Comparison of ENCODE assay signal across 18 cellular contexts in genomic region chr15:73573071-73573470, GRCh38.
DNase-seq lines count a peak whose midpoint lies in the region; ATAC-seq, FAIRE-seq and TF ChIP-seq lines count a peak whose summit lies in the region.
"Had no signal": no experiment of that assay in that cellular context is flagged by ENCODE, and none has a peak within 500 bp of the region (broad histone marks: within the 10 kb centered on the region; RNA-seq: fewer than 3 reads in every experiment).

No MANE protein-coding gene starts in this region.

- FAIRE-seq in endothelial cell of umbilical vein (lab: Jason Lieb, UNC), result no peak

- H3K9me3 ChIP-seq in endothelial cell of umbilical vein (replicated peaks; ENCODE audit: control insufficient read depth, insufficient read depth, low read length) (no peaks in the 10 kb centered on the region), muscle layer of duodenum (ENCODE audit: control insufficient read depth in 1 of 2, low read length in 2 of 2) (no peaks in the 10 kb centered on the region), thyroid gland (no peaks in the 10 kb centered on the region), PC-9 (ENCODE audit: insufficient read depth, low read depth) (no peaks in the 10 kb centered on the region)
- H3K9me3 ChIP-seq: left lung, right lobe of liver had no signal

- H3K4me2 ChIP-seq in endothelial cell of umbilical vein (ENCODE audit: insufficient read depth, low read length) (no peak overlapping the region), PC-9 (no peak overlapping the region)

- H3K36me3 ChIP-seq in endothelial cell of umbilical vein (ENCODE audit: control insufficient read depth in 2 of 2, extremely low read depth in 1 of 2, insufficient read depth in 2 of 2, low read length in 2 of 2) (peaks cover 12 to 27% of the 10 kb centered on the region in 2 experiments), muscle layer of duodenum (ENCODE audit: control insufficient read depth in 1 of 2, insufficient read depth in 2 of 2, low read length in 2 of 2) (peaks cover 55 to 78% of the 10 kb centered on the region in 2 donors), thyroid gland (peaks cover 15 to 22% of the 10 kb centered on the region in 2 donors), PC-9 (ENCODE audit: low read depth) (peaks cover 31% of the 10 kb centered on the region)

- dilution Hi-C loops in endothelial cell of umbilical vein (cut with MboI; ENCODE audit: extremely low pct_ligation_motif_present, low sequenced_read_pairs), result no loop called here

- H3K4me3 ChIP-seq in endothelial cell of umbilical vein (replicated peaks in 1 of 3; ENCODE audit: insufficient read depth in 1 of 3, low read depth in 1 of 3, low read length in 3 of 3), result no peak overlapping the region
- no peak overlapping the region for H3K4me3 ChIP-seq in muscle layer of duodenum (ENCODE audit: low read depth in 1 of 2, low read length in 2 of 2)
- H3K4me3 ChIP-seq in thyroid gland (replicated peaks in 1 of 3), result no peak overlapping the region
- H3K4me3 ChIP-seq in PC-9, result no peak overlapping the region
- H3K4me3 ChIP-seq: GM23248, left lung, right lobe of liver had no signal

- H3K79me2 ChIP-seq in endothelial cell of umbilical vein (ENCODE audit: control insufficient read depth, insufficient read depth, low read length) (no peaks in the 10 kb centered on the region), PC-9 (ENCODE audit: low read depth) (no peaks in the 10 kb centered on the region)

- peak; percentile 6 for DNase-seq in DMS53 treated with DMSO at 0.1 percent for 48 hours (lab: John Stamatoyannopoulos, UW; ENCODE audit: unreplicated experiment)
- peak; percentile 67 for DNase-seq in NCI-H82 (lab: John Stamatoyannopoulos, UW)
- no peak for DNase-seq in endothelial cell of umbilical vein (ENCODE audit: low read depth, low spot score)
- DNase-seq in KG1 (lab: John Stamatoyannopoulos, UW), result no peak
- DNase-seq in thyroid gland, result no peak
- no peak for DNase-seq in PC-9
- DNase-seq: activated CD8-positive, alpha-beta memory T cell treated with anti-CD3 and anti-CD28 coated beads for 24 hours; KBM-7; left lung; MV-4-11; NCI-H187 treated with DMSO at 0.1 percent for 48 hours; Right ventricle myocardium superior; stimulated activated naive B cell treated with anti-CD40 and anti-IgM and Interleukin-4, amounts not matched to agents 10 μg/mL and 1 μg/mL and 100 μg/mL, for 72 hours; T-cell had no signal

- H3F3A ChIP-seq in PC-9 (ENCODE audit: insufficient read depth, low read depth), result no peaks in the 10 kb centered on the region

- H3K27me3 ChIP-seq in endothelial cell of umbilical vein (ENCODE audit: control insufficient read depth in 2 of 2, insufficient read depth in 2 of 2, low read length in 2 of 2), result no peaks in the 10 kb centered on the region
- H3K27me3 ChIP-seq in muscle layer of duodenum (ENCODE audit: low read depth, low read length), result no peaks in the 10 kb centered on the region
- no peaks in the 10 kb centered on the region for H3K27me3 ChIP-seq in thyroid gland
- no peaks in the 10 kb centered on the region for H3K27me3 ChIP-seq in PC-9 (ENCODE audit: insufficient read depth, low read depth)
- H3K27me3 ChIP-seq: left lung, right lobe of liver had no signal

- H3K27ac ChIP-seq in endothelial cell of umbilical vein (ENCODE audit: insufficient read depth, low read depth, low read length) (peak overlapping the region; percentile 34), muscle layer of duodenum (ENCODE audit: low read length) (peak overlapping the region; percentile 70), thyroid gland (peak overlapping the region in 1 of 3 donors; percentile 19), PC-9 (no peak overlapping the region)
- H3K27ac ChIP-seq: GM23248, right lobe of liver had no signal

- TF ChIP-seq POLR2A in endothelial cell of umbilical vein (IDR thresholded peaks at IDR 0.05; ENCODE audit: low read depth, low read length), result no peak
- TF ChIP-seq POLR2A in thyroid gland (IDR thresholded peaks at IDR 0.05), result no peak

- H3K9me2 ChIP-seq in PC-9 (ENCODE audit: insufficient read depth), result no peaks in the 10 kb centered on the region

- intact Hi-C loops in endothelial cell of umbilical vein (cut with micrococcal nuclease), result no loop called here
- intact Hi-C loops in thyroid gland (cut with DNase I), result no loop called here
- intact Hi-C loops in PC-9 (cut with micrococcal nuclease; ENCODE audit: unreplicated experiment), result no loop called here

- no TSS peak for BruUV-seq in endothelial cell of umbilical vein (replicated peaks; lab: Mats Ljungman, UMichigan)
- no TSS peak for BruUV-seq in PC-9 (replicated peaks; lab: Mats Ljungman, UMichigan)

- H3K9ac ChIP-seq in endothelial cell of umbilical vein (replicated peaks; ENCODE audit: extremely low read depth, insufficient read depth, low read length), result no peak overlapping the region
- H3K9ac ChIP-seq: GM23248 had no signal

- CTCF ChIA-PET in endothelial cell of umbilical vein (lab: Charles Lee), result interaction anchor here (0.7 to 2.4 kb wide), 4 partner anchors 13 to 64 kb away, joined by 3 to 13 read pairs (median 6); partner anchors contain the start of gene NPTN
- CTCF ChIA-PET in PC-9 (lab: Charles Lee), result no interaction called here

- POLR2A ChIA-PET in endothelial cell of umbilical vein (lab: Charles Lee) (no interaction called here), PC-9 (lab: Charles Lee; ENCODE audit: unreplicated experiment) (no interaction called here)

- H4K20me1 ChIP-seq in endothelial cell of umbilical vein (replicated peaks; ENCODE audit: control insufficient read depth, extremely low read depth, insufficient read depth, low read length) (no peaks in the 10 kb centered on the region), PC-9 (ENCODE audit: insufficient read depth) (no peaks in the 10 kb centered on the region; the same call in 1 of the 2 replicates)

- H3K9me1 ChIP-seq in endothelial cell of umbilical vein (replicated peaks; ENCODE audit: control insufficient read depth, extremely low read depth, insufficient read depth, low read length), result no peaks in the 10 kb centered on the region

- H3K4me1 ChIP-seq in endothelial cell of umbilical vein (ENCODE audit: control insufficient read depth, extremely low read depth, insufficient read depth, low read length) (peaks cover 13% of the 10 kb centered on the region), muscle layer of duodenum (ENCODE audit: control insufficient read depth in 1 of 2, insufficient read depth in 2 of 2, low read length in 2 of 2) (peaks cover 0 to 11% of the 10 kb centered on the region in 2 donors), thyroid gland (peaks cover 35 to 41% of the 10 kb centered on the region in 2 donors), PC-9 (replicated peaks; ENCODE audit: insufficient read depth) (no peaks in the 10 kb centered on the region)
- H3K4me1 ChIP-seq: right lobe of liver had no signal

- WGBS in thyroid gland, 2 donors, result 82 to 85% methylated on average over 2 of the region's 2 CpGs

- no peak overlapping the region for H2AFZ ChIP-seq in endothelial cell of umbilical vein (ENCODE audit: low read depth, low read length)
- no peak overlapping the region for H2AFZ ChIP-seq in PC-9
- H2AFZ ChIP-seq: GM23248 had no signal

- no peak for ATAC-seq in GM21717 (IDR thresholded peaks at IDR 0.05; ENCODE audit: unreplicated experiment)
- ATAC-seq: stimulated activated naive B cell treated with anti-CD40 and anti-IgM and Interleukin-4, amounts not matched to agents 10 μg/mL and 1 μg/mL and 100 μg/mL, for 72 hours; T-cell had no signal

- no peak for TF ChIP-seq CTCF in endothelial cell of umbilical vein (IDR thresholded peaks at IDR 0.05; ENCODE audit: extremely low read depth in 1 of 2, insufficient read depth in 1 of 2, low read depth in 1 of 2, low read length in 2 of 2)
- no peak for TF ChIP-seq CTCF in thyroid gland (IDR thresholded peaks at IDR 0.05)
- no peak for TF ChIP-seq CTCF in PC-9 (conservative IDR thresholded peaks at IDR 0.05)

TF ChIP-seq in endothelial cell of umbilical vein, 7 proteins besides CTCF, POLR2A, EP300 and RAD21:
- no peak for TF ChIP-seq JUN (IDR thresholded peaks at IDR 0.05; ENCODE audit: borderline replicate concordance, insufficient read depth, insufficient read length, low read depth)
- TF ChIP-seq EZH2 (IDR thresholded peaks at IDR 0.05; ENCODE audit: borderline replicate concordance, low read depth, low read length, severe bottlenecking), result no peak
- no peak for TF ChIP-seq POLR2AphosphoS5 (IDR thresholded peaks at IDR 0.05; ENCODE audit: insufficient read depth, low read depth, low read length)
- no peak for TF ChIP-seq GATA2 (IDR thresholded peaks at IDR 0.05; ENCODE audit: insufficient read depth, insufficient read length, low read depth, low read length)
- no peak for TF ChIP-seq FOS (IDR thresholded peaks at IDR 0.05; ENCODE audit: borderline replicate concordance, insufficient read depth, low read length)
- TF ChIP-seq MAX (IDR thresholded peaks at IDR 0.05; ENCODE audit: insufficient read depth, insufficient read length), result no peak
- TF ChIP-seq MYC (IDR thresholded peaks at IDR 0.05; ENCODE audit: low read depth, low read length), result no peak

Comparison
In these comparisons a context has a peak if more than half of its experiments do, and no peak if none do; other contexts are left out.
1. DNase-seq: peak in DMS53 treated with DMSO at 0.1 percent for 48 hours (single experiment) and NCI-H82 (single experiment); none in endothelial cell of umbilical vein (single experiment), KG1 (single experiment), thyroid gland (0 of 2) and PC-9 (0 of 2).